ENCODE assay signal across 23 cellular contexts in the genomic region with DNA sequence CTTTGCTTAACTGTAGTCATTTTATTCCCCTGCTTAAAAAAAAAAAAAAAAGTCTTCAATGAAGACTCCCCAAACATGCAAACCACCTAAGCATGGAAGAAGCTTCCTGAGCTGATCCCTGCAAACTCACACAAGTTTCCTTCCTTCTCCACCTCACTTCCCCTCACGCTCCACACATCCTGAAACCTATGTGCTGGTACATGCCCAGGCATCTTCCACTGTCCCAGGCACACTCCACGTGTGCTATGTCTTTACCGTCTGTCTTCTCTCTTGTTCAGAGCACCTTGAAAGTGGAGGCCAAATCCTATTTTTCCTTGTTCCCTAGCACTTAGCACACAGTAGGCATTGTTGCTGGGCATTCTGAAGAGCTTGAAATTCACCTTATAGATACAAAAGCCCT. TPM values are rescaled to one million over a fixed set of nuclear protein-coding genes. Genes with fewer than 3 reads are reported as not detected.
"Had no signal": no experiment of that assay in that cellular context is flagged by ENCODE, and none has a peak within 500 bp of the region (broad histone marks: within the 10 kb centered on the region; RNA-seq: fewer than 3 reads in every experiment).

No MANE protein-coding gene starts in this region.

- ATAC-seq: activated CD8-positive, alpha-beta T cell treated with anti-CD3 and anti-CD28 coated beads for 36 hours; activated T-cell treated with anti-CD3 and anti-CD28 coated beads, Interleukin-2, amount 50 U/mL, for 4 hours; natural killer cell had no signal

- H3K4me1 Mint-ChIP-seq: activated naive CD4-positive, alpha-beta T cell treated with anti-CD3 and anti-CD28 coated beads, Interleukin-2, amount 50 U/mL, for 24 hours; natural killer cell had no signal

- H3K27ac ChIP-seq: adrenal gland, coronary artery, right atrium auricular region, uterus had no signal

- H3K27me3 ChIP-seq: adrenal gland, right atrium auricular region, tibial nerve, uterus had no signal

- H3K4me3 ChIP-seq: adrenal gland, coronary artery, mucosa of descending colon, right atrium auricular region, tibial nerve, uterus had no signal

- H3K4me1 ChIP-seq: right atrium auricular region, uterus had no signal

- H3K9me3 ChIP-seq: adrenal gland, mucosa of descending colon, right atrium auricular region, tibial nerve, uterus had no signal

- H3K27me3 Mint-ChIP-seq: activated CD8-positive, alpha-beta T cell treated with anti-CD3 and anti-CD28 coated beads for 36 hours; activated naive CD4-positive, alpha-beta T cell treated with anti-CD3 and anti-CD28 coated beads, Interleukin-2, amount 50 U/mL, for 24 hours had no signal

- FAIRE-seq: islet of Langerhans, small intestine had no signal

- H3K4me3 Mint-ChIP-seq: activated CD8-positive, alpha-beta T cell treated with anti-CD3 and anti-CD28 coated beads for 36 hours; activated naive CD4-positive, alpha-beta T cell treated with anti-CD3 and anti-CD28 coated beads, Interleukin-2, amount 50 U/mL, for 24 hours; activated T-cell treated with anti-CD3 and anti-CD28 coated beads, Interleukin-2, amount 50 U/mL, for 4 hours; natural killer cell; T-helper 1 cell treated with Interleukin-12 subunit alpha and Interleukin-12 subunit beta and Interleukin-4 antibody, amounts not matched to agents 30 μg/mL and 1 μg/mL, for 36 hours had no signal

- H3K27ac Mint-ChIP-seq: activated CD8-positive, alpha-beta T cell treated with anti-CD3 and anti-CD28 coated beads for 36 hours; activated naive CD4-positive, alpha-beta T cell treated with anti-CD3 and anti-CD28 coated beads, Interleukin-2, amount 50 U/mL, for 24 hours; natural killer cell; T-helper 1 cell treated with Interleukin-12 subunit alpha and Interleukin-12 subunit beta and Interleukin-4 antibody, amounts not matched to agents 30 μg/mL and 1 μg/mL, for 36 hours had no signal

- H3K36me3 ChIP-seq: adrenal gland, uterus had no signal

- DNase-seq: activated CD4-positive, alpha-beta T cell treated with anti-CD3 and anti-CD28 coated beads for 4 hours; activated CD8-positive, alpha-beta T cell treated with anti-CD3 and anti-CD28 coated beads for 36 hours; activated effector memory CD4-positive, alpha-beta T cell treated with anti-CD3 and anti-CD28 coated beads, Interleukin-2, amount 50 U/mL, for 16 hours; activated T-cell treated with anti-CD3 and anti-CD28 coated beads, Interleukin-2, amount 50 U/mL, for 4 hours; adrenal gland; central memory CD4-positive, alpha-beta T cell; effector CD8-positive, alpha-beta T cell; erythroblast; mucosa of descending colon; natural killer cell; nucleus accumbens; small intestine; stimulated activated CD4-positive, alpha-beta T cell treated with anti-CD3 and anti-CD28 coated beads, Interleukin-4, amount 100 ng/mL, for 4 hours; stimulated activated CD8-positive, alpha-beta memory T cell treated with anti-CD3 and anti-CD28 coated beads, Interleukin-4, amount 100 ng/mL, for 48 hours; stimulated activated naive CD4-positive, alpha-beta T cell treated with Interleukin-2 at 50 U/mL for 16 hours; substantia nigra; uterus had no signal

- H3K36me3 Mint-ChIP-seq: activated naive CD4-positive, alpha-beta T cell treated with anti-CD3 and anti-CD28 coated beads, Interleukin-2, amount 50 U/mL, for 24 hours; natural killer cell had no signal

- H3K9me3 Mint-ChIP-seq: activated naive CD4-positive, alpha-beta T cell treated with anti-CD3 and anti-CD28 coated beads, Interleukin-2, amount 50 U/mL, for 24 hours; activated T-cell treated with anti-CD3 and anti-CD28 coated beads, Interleukin-2, amount 50 U/mL, for 4 hours; T-helper 1 cell treated with Interleukin-12 subunit alpha and Interleukin-12 subunit beta and Interleukin-4 antibody, amounts not matched to agents 30 μg/mL and 1 μg/mL, for 36 hours had no signal

RNA-seq across cellular contexts. Expression of a gene that starts 13.4 kb away (rescaled TPM):
- total RNA-seq: activated CD8-positive, alpha-beta T cell treated with anti-CD3 and anti-CD28 coated beads for 36 hours had no signal
